31 cellular contexts compared by ENCODE assay signal in the genomic region with DNA sequence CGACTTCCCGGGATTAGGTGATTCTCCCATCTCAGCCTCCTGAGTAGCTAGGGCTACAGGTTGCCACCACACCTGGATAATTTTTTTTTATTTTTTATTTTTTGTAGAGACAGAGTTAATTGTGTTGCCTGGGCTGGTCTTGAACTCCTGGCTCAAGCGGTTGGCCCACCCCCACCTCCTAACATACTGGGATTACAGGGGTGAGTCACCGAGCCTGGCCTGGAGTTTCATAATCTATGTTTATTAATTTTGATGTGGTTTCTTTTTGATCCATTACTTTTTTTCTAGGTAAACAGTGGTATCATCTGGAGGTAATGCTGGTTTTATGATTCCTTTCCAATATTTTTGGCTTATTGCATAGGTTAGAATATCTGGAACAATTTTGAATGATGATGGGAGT.
"Had no signal": no experiment of that assay in that cellular context is flagged by ENCODE, and none has a peak within 500 bp of the region (broad histone marks: within the 10 kb centered on the region; RNA-seq: fewer than 3 reads in every experiment).

No MANE protein-coding gene starts in this region.

- H3K4me1 ChIP-seq: breast epithelium, SJSA1 had no signal

- DNase-seq: activated CD4-positive, alpha-beta T cell treated with anti-CD3 and anti-CD28 coated beads for 1 hour; activated CD4-positive, alpha-beta T cell treated with anti-CD3 and anti-CD28 coated beads for 48 hours; activated CD4-positive, alpha-beta T cell treated with anti-CD3 and anti-CD28 coated beads, Interleukin-2, amount 50 U/mL, for 48 hours; activated CD4-positive, CD25-positive, alpha-beta regulatory T cell; activated CD8-positive, alpha-beta T cell treated with anti-CD3 and anti-CD28 coated beads, Interleukin-2, amount 10 ng/mL, durations not matched to agents 7 days and 5 days; activated gamma-delta T cell; activated naive CD4-positive, alpha-beta T cell treated with Interleukin-2 at 50 U/mL for 16 hours; activated naive CD8-positive, alpha-beta T cell treated with anti-CD3 and anti-CD28 coated beads, Interleukin-2, amount 10 ng/mL, durations not matched to agents 7 days and 5 days; activated T-cell treated with anti-CD3 and anti-CD28 coated beads, Interleukin-2, amount 50 U/mL, for 24 hours; body of pancreas; Kasumi-1; MM.1S; MV-4-11; NCI-H1092; NCI-H1417; NCI-H146; NCI-H187; NCI-H2081; NCI-H226; NCI-H524 treated with DMSO at 0.1 percent for 48 hours; SHP77; SW 1271; T-helper 1 cell; T-helper 2 cell; T-helper 9 cell; WERI-Rb-1 had no signal

- H3K9me3 ChIP-seq: body of pancreas, breast epithelium, SJSA1 had no signal

- H3K4me3 ChIP-seq: body of pancreas, breast epithelium, SJSA1 had no signal

- H3K27ac ChIP-seq: body of pancreas, breast epithelium, SJSA1, WERI-Rb-1 had no signal

- ATAC-seq: activated CD8-positive, alpha-beta T cell treated with anti-CD3 and anti-CD28 coated beads, Interleukin-2, amount 10 ng/mL, durations not matched to agents 7 days and 5 days; body of pancreas; Panc1 had no signal

- H3K27me3 Mint-ChIP-seq: activated naive CD4-positive, alpha-beta T cell treated with anti-CD3 and anti-CD28 coated beads, Interleukin-2, amount 50 U/mL, for 24 hours; activated naive CD8-positive, alpha-beta T cell treated with anti-CD3 and anti-CD28 coated beads, Interleukin-2, amount 10 ng/mL, durations not matched to agents 7 days and 5 days; activated T-cell treated with anti-CD3 and anti-CD28 coated beads, Interleukin-2, amount 50 U/mL, for 24 hours had no signal

- H3K36me3 ChIP-seq: breast epithelium, SJSA1, WERI-Rb-1 had no signal

- H3K9me3 Mint-ChIP-seq: activated naive CD4-positive, alpha-beta T cell treated with anti-CD3 and anti-CD28 coated beads, Interleukin-2, amount 50 U/mL, for 24 hours; activated naive CD8-positive, alpha-beta T cell treated with anti-CD3 and anti-CD28 coated beads, Interleukin-2, amount 10 ng/mL, durations not matched to agents 7 days and 5 days; activated T-cell treated with anti-CD3 and anti-CD28 coated beads, Interleukin-2, amount 50 U/mL, for 24 hours; activated T-helper 2 cell treated with anti-CD3 and anti-CD28 coated beads, Interferon-gamma antibody, Interleukin-2, Interleukin-4, amounts not matched to agents 10 μg/mL and 5 μg/mL and 100 μg/mL, durations not matched to agents 14 hours and 24 hours and 36 hours had no signal

- H3K27ac Mint-ChIP-seq: activated CD8-positive, alpha-beta T cell treated with anti-CD3 and anti-CD28 coated beads, Interleukin-2, amount 10 ng/mL, durations not matched to agents 7 days and 5 days; activated naive CD4-positive, alpha-beta T cell treated with anti-CD3 and anti-CD28 coated beads, Interleukin-2, amount 50 U/mL, for 24 hours; activated naive CD8-positive, alpha-beta T cell treated with anti-CD3 and anti-CD28 coated beads, Interleukin-2, amount 10 ng/mL, durations not matched to agents 7 days and 5 days; activated T-cell treated with anti-CD3 and anti-CD28 coated beads, Interleukin-2, amount 50 U/mL, for 24 hours; activated T-helper 2 cell treated with anti-CD3 and anti-CD28 coated beads, Interferon-gamma antibody, Interleukin-2, Interleukin-4, amounts not matched to agents 10 μg/mL and 5 μg/mL and 100 μg/mL, durations not matched to agents 14 hours and 24 hours and 36 hours had no signal

- H3K27me3 ChIP-seq: body of pancreas, breast epithelium, SJSA1 had no signal

- H3K4me3 Mint-ChIP-seq: activated CD8-positive, alpha-beta T cell treated with anti-CD3 and anti-CD28 coated beads, Interleukin-2, amount 10 ng/mL, durations not matched to agents 7 days and 5 days; activated naive CD4-positive, alpha-beta T cell treated with anti-CD3 and anti-CD28 coated beads, Interleukin-2, amount 50 U/mL, for 24 hours; activated naive CD8-positive, alpha-beta T cell treated with anti-CD3 and anti-CD28 coated beads, Interleukin-2, amount 10 ng/mL, durations not matched to agents 7 days and 5 days; activated T-cell treated with anti-CD3 and anti-CD28 coated beads, Interleukin-2, amount 50 U/mL, for 24 hours had no signal
